Comparison of ENCODE assay signal across 21 cellular contexts in genomic region chr15:90744759-90745402, GRCh38.
"Had no signal": no experiment of that assay in that cellular context is flagged by ENCODE, and none has a peak within 500 bp of the region (broad histone marks: within the 10 kb centered on the region; RNA-seq: fewer than 3 reads in every experiment).

No MANE protein-coding gene starts in this region.

- H3K27me3 ChIP-seq: SJSA1 had no signal

- H3K4me1 ChIP-seq: SJSA1 had no signal

- H3K9me3 ChIP-seq: SJSA1 had no signal

- DNase-seq: KBM-7, MV-4-11, NCI-H1048, NCI-H1105, NCI-H1417, NCI-H1436 treated with DMSO at 0.1 percent for 48 hours, NCI-H1694, NCI-H1930, NCI-H2081, NCI-H2107, NCI-H2227 treated with DMSO at 0.1 percent for 48 hours, NCI-H524, NCI-H526 treated with DMSO at 0.1 percent for 48 hours, NCI-H748 treated with DMSO at 0.1 percent for 48 hours, Right ventricle myocardium superior, RPMI8226, SIG-M5 had no signal

- H3K4me3 ChIP-seq: SJSA1, SK-N-MC had no signal

- H3K27ac ChIP-seq: HL-60, SJSA1, SK-N-MC had no signal

- H3K4me3 Mint-ChIP-seq: IgD-negative memory B cell had no signal

- H3K27me3 Mint-ChIP-seq: IgD-negative memory B cell had no signal
